ENCODE assay signal across 12 cellular contexts in the genomic region with DNA sequence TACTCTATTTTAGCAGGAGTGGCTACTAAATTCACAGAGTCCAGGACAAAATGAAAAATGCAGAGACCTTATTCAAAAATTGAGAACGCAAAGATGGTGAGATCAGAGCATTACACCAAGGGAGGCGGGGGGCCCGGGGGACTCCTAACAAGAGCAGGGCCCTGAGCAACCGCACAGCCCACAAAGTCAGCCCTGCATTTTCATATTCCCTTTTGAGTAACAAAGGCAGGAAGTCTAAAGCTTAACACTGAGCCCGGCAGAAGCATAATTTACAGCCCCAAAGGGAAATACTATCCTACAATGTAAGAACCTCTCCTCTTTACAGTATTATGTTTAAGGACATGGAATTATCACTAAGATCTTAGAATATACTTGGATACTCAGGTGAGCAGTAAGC.
A peak's percentile ranks its signal among the peaks of the same experiment; 100 is the strongest.
DNase-seq lines count a peak whose midpoint lies in the region; ATAC-seq and TF ChIP-seq lines count a peak whose summit lies in the region.
"Had no signal": no experiment of that assay in that cellular context is flagged by ENCODE, and none has a peak within 500 bp of the region (broad histone marks: within the 10 kb centered on the region; RNA-seq: fewer than 3 reads in every experiment).

No MANE protein-coding gene starts in this region.

- intact Hi-C loops in activated B cell treated with CpG ODN at 0.5 μM for 24 hours (cut with micrococcal nuclease) = no loop called here

- TF ChIP-seq CTCF in activated B cell treated with CpG ODN at 0.5 μM for 24 hours (IDR thresholded peaks at IDR 0.05) (no peak), osteocyte (IDR thresholded peaks at IDR 0.05) (no peak)

- H3K9me3 Mint-ChIP-seq in activated B cell treated with CpG ODN at 0.5 μM for 24 hours = no peaks in the 10 kb centered on the region
- no peaks in the 10 kb centered on the region for H3K9me3 Mint-ChIP-seq in osteocyte (ENCODE audit: unreplicated experiment)

- H3K36me3 Mint-ChIP-seq in activated B cell treated with CpG ODN at 0.5 μM for 24 hours (ENCODE audit: low read depth) (peaks cover 47% of the 10 kb centered on the region), osteocyte (ENCODE audit: unreplicated experiment) (peaks cover 57% of the 10 kb centered on the region)

- no peaks in the 10 kb centered on the region for H3K27me3 Mint-ChIP-seq in activated B cell treated with CpG ODN at 0.5 μM for 24 hours
- no peaks in the 10 kb centered on the region for H3K27me3 Mint-ChIP-seq in osteocyte (ENCODE audit: unreplicated experiment)

- ATAC-seq in GM19035 (IDR thresholded peaks at IDR 0.05; ENCODE audit: unreplicated experiment) (peak; percentile 77), HG02870 (IDR thresholded peaks at IDR 0.05; ENCODE audit: unreplicated experiment) (peak; percentile 75), activated B cell treated with CpG ODN at 0.5 μM for 24 hours (ENCODE audit: low read depth) (peak; percentile 77), HG03571 (IDR thresholded peaks at IDR 0.05; ENCODE audit: unreplicated experiment) (no peak)
- ATAC-seq: lower lobe of right lung had no signal

- POLR2A ChIA-PET in activated B cell treated with CpG ODN at 0.5 μM for 24 hours (lab: Charles Lee) = no interaction called here

- H3K27ac Mint-ChIP-seq in activated B cell treated with CpG ODN at 0.5 μM for 24 hours = no peak overlapping the region
- peak overlapping the region; percentile 60 for H3K27ac Mint-ChIP-seq in osteocyte (ENCODE audit: unreplicated experiment)

- H3K4me1 Mint-ChIP-seq in activated B cell treated with CpG ODN at 0.5 μM for 24 hours = peaks cover 40% of the 10 kb centered on the region
- peaks cover 43% of the 10 kb centered on the region for H3K4me1 Mint-ChIP-seq in osteocyte (ENCODE audit: unreplicated experiment)

- CTCF ChIA-PET in activated B cell treated with CpG ODN at 0.5 μM for 24 hours (lab: Charles Lee) = interaction anchor here (1.0 kb wide), 1 partner anchor 65 kb away, joined by 3 read pairs; no protein-coding TSS in a partner anchor

- H3K4me3 Mint-ChIP-seq in activated B cell treated with CpG ODN at 0.5 μM for 24 hours (peak overlapping the region; percentile 24), osteocyte (ENCODE audit: unreplicated experiment) (no peak overlapping the region)

- DNase-seq in activated B cell treated with CpG ODN at 0.5 μM for 24 hours (no peak), osteocyte (ENCODE audit: extremely low spot score, unreplicated experiment) (no peak), ecto neural progenitor cell (ENCODE audit: low spot score) (no peak), NCI-H526 (lab: John Stamatoyannopoulos, UW) (no peak), NCI-H524 (lab: John Stamatoyannopoulos, UW) (no peak)
- DNase-seq: activated gamma-delta T cell, colonic mucosa, lower lobe of right lung, retina had no signal
